ENCODE assay signal across 8 cellular contexts in genomic region chr11:119100246-119100959, GRCh38. TPM values are rescaled to one million over a fixed set of nuclear protein-coding genes. Genes with fewer than 3 reads are reported as not detected.
DNase-seq lines count a peak whose midpoint lies in the region; ATAC-seq and TF ChIP-seq lines count a peak whose summit lies in the region.

No MANE protein-coding gene starts in this region.

- WGBS in upper lobe of left lung, 2 donors = 55 to 56% methylated on average over 11 of the region's 11 CpGs

- peaks cover 11 to 16% of the 10 kb centered on the region in 2 donors for H3K36me3 Mint-ChIP-seq in activated T-cell treated with anti-CD3 and anti-CD28 coated beads, Interleukin-2, amount 50 U/mL, for 72 hours (ENCODE audit: insufficient read depth in 2 of 2)
- H3K36me3 Mint-ChIP-seq in activated naive CD8-positive, alpha-beta T cell treated with anti-CD3 and anti-CD28 coated beads, Interleukin-2, amount 10 ng/mL, durations not matched to agents 7 days and 5 days = peaks cover 20% of the 10 kb centered on the region

- H3K4me1 Mint-ChIP-seq in activated T-cell treated with anti-CD3 and anti-CD28 coated beads, Interleukin-2, amount 50 U/mL, for 72 hours (ENCODE audit: low read depth) = peaks cover 64% of the 10 kb centered on the region
- peaks cover 32% of the 10 kb centered on the region for H3K4me1 Mint-ChIP-seq in activated naive CD8-positive, alpha-beta T cell treated with anti-CD3 and anti-CD28 coated beads, Interleukin-2, amount 10 ng/mL, durations not matched to agents 7 days and 5 days

- peaks cover 25 to 30% (median 26%) of the 10 kb centered on the region in 4 donors for H3K4me1 ChIP-seq in upper lobe of left lung

- H3K36me3 ChIP-seq in upper lobe of left lung = peaks cover 3 to 24% (median 9%) of the 10 kb centered on the region in 4 donors

- no peaks in the 10 kb centered on the region for H3K9me3 ChIP-seq in upper lobe of left lung

- TF ChIP-seq CTCF in upper lobe of left lung (IDR thresholded peaks at IDR 0.05) = peak in 2 of 6 experiments; percentile 7 to 16

- H3K27me3 Mint-ChIP-seq in activated T-cell treated with anti-CD3 and anti-CD28 coated beads, Interleukin-2, amount 50 U/mL, for 72 hours (ENCODE audit: low read depth) = no peaks in the 10 kb centered on the region
- H3K27me3 Mint-ChIP-seq in activated naive CD8-positive, alpha-beta T cell treated with anti-CD3 and anti-CD28 coated beads, Interleukin-2, amount 10 ng/mL, durations not matched to agents 7 days and 5 days = no peaks in the 10 kb centered on the region

- H3K27me3 ChIP-seq in upper lobe of left lung = no peaks in the 10 kb centered on the region

- H3K9me3 Mint-ChIP-seq in activated T-cell treated with anti-CD3 and anti-CD28 coated beads, Interleukin-2, amount 50 U/mL, for 72 hours = no peaks in the 10 kb centered on the region
- H3K9me3 Mint-ChIP-seq in activated naive CD8-positive, alpha-beta T cell treated with anti-CD3 and anti-CD28 coated beads, Interleukin-2, amount 10 ng/mL, durations not matched to agents 7 days and 5 days = no peaks in the 10 kb centered on the region

- peak overlapping the region in 3 of 4 donors; percentile 66 to 80 (median 68) for H3K4me3 ChIP-seq in upper lobe of left lung

- H3K27ac ChIP-seq in upper lobe of left lung = no peak overlapping the region

- no peak for ATAC-seq in activated T-cell treated with anti-CD3 and anti-CD28 coated beads, Interleukin-2, amount 50 U/mL, for 72 hours (replicated peaks in 1 of 2)
- no peak for ATAC-seq in activated naive CD8-positive, alpha-beta T cell treated with anti-CD3 and anti-CD28 coated beads, Interleukin-2, amount 10 ng/mL, durations not matched to agents 7 days and 5 days (ENCODE audit: low read depth)
- ATAC-seq in upper lobe of left lung (ENCODE audit: low FRiP score in 2 of 2) (no peak), HG02885 (IDR thresholded peaks at IDR 0.05; ENCODE audit: poor library complexity, unreplicated experiment) (no peak), GM18907 (IDR thresholded peaks at IDR 0.05; ENCODE audit: unreplicated experiment) (no peak)

- no peak for TF ChIP-seq POLR2A in upper lobe of left lung (IDR thresholded peaks at IDR 0.05)

- no peak for TF ChIP-seq EP300 in upper lobe of left lung (IDR thresholded peaks at IDR 0.05)

- H3K27ac Mint-ChIP-seq in activated T-cell treated with anti-CD3 and anti-CD28 coated beads, Interleukin-2, amount 50 U/mL, for 72 hours = peak overlapping the region; percentile 89
- peak overlapping the region; percentile 99 for H3K27ac Mint-ChIP-seq in activated naive CD8-positive, alpha-beta T cell treated with anti-CD3 and anti-CD28 coated beads, Interleukin-2, amount 10 ng/mL, durations not matched to agents 7 days and 5 days

- no peak for DNase-seq in activated T-cell treated with anti-CD3 and anti-CD28 coated beads, Interleukin-2, amount 50 U/mL, for 72 hours
- DNase-seq in activated T-cell treated with anti-CD3 and anti-CD28 coated beads for 4 hours (no peak), MV-4-11 (lab: John Stamatoyannopoulos, UW) (peak; percentile 20), kidney tubule cell (ENCODE audit: low spot score) (peak; percentile 54), upper lobe of left lung (no peak)
- DNase-seq in activated naive CD8-positive, alpha-beta T cell treated with anti-CD3 and anti-CD28 coated beads, Interleukin-2, amount 10 ng/mL, durations not matched to agents 7 days and 5 days = no peak

- POLR2A ChIA-PET in activated naive CD8-positive, alpha-beta T cell treated with anti-CD3 and anti-CD28 coated beads, Interleukin-2, amount 10 ng/mL, durations not matched to agents 7 days and 5 days (lab: Charles Lee) = interaction anchor here (1.0 to 1.2 kb wide), 3 partner anchors 9 to 70 kb away, joined by 3 to 4 read pairs (median 3); no protein-coding TSS in a partner anchor

- H3K4me3 Mint-ChIP-seq in activated T-cell treated with anti-CD3 and anti-CD28 coated beads, Interleukin-2, amount 50 U/mL, for 72 hours = peak overlapping the region; percentile 85 to 92
- peak overlapping the region; percentile 95 for H3K4me3 Mint-ChIP-seq in activated naive CD8-positive, alpha-beta T cell treated with anti-CD3 and anti-CD28 coated beads, Interleukin-2, amount 10 ng/mL, durations not matched to agents 7 days and 5 days

RNA-seq across cellular contexts. Expression of gene DPAGT1, which starts 1.2 kb away (rescaled TPM):
- total RNA-seq in activated T-cell treated with anti-CD3 and anti-CD28 coated beads, Interleukin-2, amount 50 U/mL, for 72 hours = 10 to 100 TPM; 63.8 to 81.9 TPM
- 10 to 100 TPM; 43.2 to 56.1 TPM for total RNA-seq in activated naive CD8-positive, alpha-beta T cell treated with anti-CD3 and anti-CD28 coated beads, Interleukin-2, amount 10 ng/mL, durations not matched to agents 7 days and 5 days
- total RNA-seq in upper lobe of left lung = 10 to 100 TPM; 18.6 to 43.9 (median 28.3) TPM

RNA-seq across cellular contexts. Expression of gene C2CD2L, which starts 6.7 kb away (rescaled TPM):
- 10 to 100 TPM; 21.0 to 21.1 TPM for total RNA-seq in activated T-cell treated with anti-CD3 and anti-CD28 coated beads, Interleukin-2, amount 50 U/mL, for 72 hours
- 10 to 100 TPM; 32.2 to 32.6 TPM for total RNA-seq in activated naive CD8-positive, alpha-beta T cell treated with anti-CD3 and anti-CD28 coated beads, Interleukin-2, amount 10 ng/mL, durations not matched to agents 7 days and 5 days
- total RNA-seq in upper lobe of left lung = 10 to 100 TPM; 13.0 to 26.2 (median 19.8) TPM

RNA-seq across cellular contexts. Expression of gene HMBS, which starts 15.7 kb away (rescaled TPM):
- 10 to 100 TPM; 31.6 to 42.5 TPM for total RNA-seq in activated T-cell treated with anti-CD3 and anti-CD28 coated beads, Interleukin-2, amount 50 U/mL, for 72 hours
- 10 to 100 TPM; 18.0 to 18.8 TPM for total RNA-seq in activated naive CD8-positive, alpha-beta T cell treated with anti-CD3 and anti-CD28 coated beads, Interleukin-2, amount 10 ng/mL, durations not matched to agents 7 days and 5 days
- 10 to 100 TPM in 5 of 6 donors, 1 to 10 TPM in 1; 8.4 to 20.4 (median 13.4) TPM for total RNA-seq in upper lobe of left lung

RNA-seq across cellular contexts. Expression of gene HINFP, which starts 21.0 kb away (rescaled TPM):
- total RNA-seq in activated T-cell treated with anti-CD3 and anti-CD28 coated beads, Interleukin-2, amount 50 U/mL, for 72 hours = 10 to 100 TPM; 31.9 to 34.1 TPM
- 10 to 100 TPM; 52.4 to 52.6 TPM for total RNA-seq in activated naive CD8-positive, alpha-beta T cell treated with anti-CD3 and anti-CD28 coated beads, Interleukin-2, amount 10 ng/mL, durations not matched to agents 7 days and 5 days
- 10 to 100 TPM; 22.3 to 90.1 (median 25.6) TPM for total RNA-seq in upper lobe of left lung

RNA-seq across cellular contexts. Expression of gene VPS11, which starts 32.8 kb away (rescaled TPM):
- 10 to 100 TPM; 24.0 to 24.2 TPM for total RNA-seq in activated T-cell treated with anti-CD3 and anti-CD28 coated beads, Interleukin-2, amount 50 U/mL, for 72 hours
- 10 to 100 TPM; 41.2 to 46.2 TPM for total RNA-seq in activated naive CD8-positive, alpha-beta T cell treated with anti-CD3 and anti-CD28 coated beads, Interleukin-2, amount 10 ng/mL, durations not matched to agents 7 days and 5 days
- total RNA-seq in upper lobe of left lung = 10 to 100 TPM; 24.9 to 88.0 (median 40.4) TPM

Comparison
In these comparisons a context has a peak if more than half of its experiments do, and no peak if none do; other contexts are left out.
1. DNase-seq: peak in MV-4-11 (single experiment) and kidney tubule cell (single experiment); none in activated T-cell treated with anti-CD3 and anti-CD28 coated beads, Interleukin-2, amount 50 U/mL, for 72 hours (0 of 2), activated T-cell treated with anti-CD3 and anti-CD28 coated beads for 4 hours (single experiment), activated naive CD8-positive, alpha-beta T cell treated with anti-CD3 and anti-CD28 coated beads, Interleukin-2, amount 10 ng/mL, durations not matched to agents 7 days and 5 days (single experiment) and upper lobe of left lung (0 of 2).